ENCODE assay signal across 1 cellular context in genomic region chr20:23606652-23607049, GRCh38.
TF ChIP-seq lines count a peak whose summit lies in the region.

No MANE protein-coding gene starts in this region.

TF ChIP-seq in H1, 55 proteins besides CTCF, POLR2A, EP300 and RAD21:
- TF ChIP-seq POLR2AphosphoS5 (IDR thresholded peaks at IDR 0.05; ENCODE audit: low read depth, low read length) (no peak), CHD2 (IDR thresholded peaks at IDR 0.05; ENCODE audit: low read length) (peak; percentile 36; the same call in 1 of the 2 replicates), YY1 (IDR thresholded peaks at IDR 0.05; ENCODE audit: low read depth, low read length) (0 out of 2 replicates have a peak, but pooled peaks have one; percentile 71), TBP (IDR thresholded peaks at IDR 0.05; ENCODE audit: low read depth, low read length) (0 out of 2 replicates have a peak, but pooled peaks have one; percentile 33), TAF1 (IDR thresholded peaks at IDR 0.05; ENCODE audit: low read depth, low read length) (no peak), MAX (IDR thresholded peaks at IDR 0.05) (peak; percentile 66; the same call in 1 of the 2 replicates), CREB1 (IDR thresholded peaks at IDR 0.05) (no peak)
